In genomic region chr16:80932725-80933124, GRCh38 we compare ENCODE assay signal across 8 cellular contexts.
DNase-seq lines count a peak whose midpoint lies in the region; FAIRE-seq and TF ChIP-seq lines count a peak whose summit lies in the region.

No MANE protein-coding gene starts in this region.

- H3K9me3 ChIP-seq in duodenal mucosa (ENCODE audit: control insufficient read depth in 1 of 2, low read length in 2 of 2) (no peaks in the 10 kb centered on the region), small intestine (ENCODE audit: control insufficient read depth, low read depth) (no peaks in the 10 kb centered on the region)

- 30 to 38% (median 31%) methylated on average over 22 of the region's 22 CpGs for WGBS in small intestine, 3 donors
- no CpG with 5 or more reads among the region's 22 CpGs for WGBS in mesendoderm (ENCODE audit: extremely low coverage, insufficient coverage, low lambda C conversion rate)

- no peak overlapping the region for H2BK15ac ChIP-seq in mesendoderm (replicated peaks; ENCODE audit: low read depth)

- no peak for TF ChIP-seq CTCF in mesothelial cell of epicardium (IDR thresholded peaks at IDR 0.05; ENCODE audit: unreplicated experiment)

- DNase-seq in A172 (ENCODE audit: low spot score) (peak; percentile 81), M059J (ENCODE audit: low read depth) (peak; percentile 59), mesothelial cell of epicardium (ENCODE audit: low spot score in 2 of 2, unreplicated experiment in 2 of 2) (no peak), urothelium cell line (ENCODE audit: low spot score) (peak; percentile 54), small intestine (no peak), NCI-H2107 treated with DMSO at 0.1 percent for 48 hours (lab: John Stamatoyannopoulos, UW; ENCODE audit: unreplicated experiment) (no peak), mesendoderm (no peak)

- no peak overlapping the region for H3K4ac ChIP-seq in mesendoderm (ENCODE audit: low read depth, low read length)

- H3K56ac ChIP-seq in mesendoderm (ENCODE audit: low read length) = no peak overlapping the region

- peak overlapping the region; percentile 72 for H3K4me3 Mint-ChIP-seq in mesothelial cell of epicardium

- H3K27ac ChIP-seq in duodenal mucosa (ENCODE audit: low read depth, low read length) (no peak overlapping the region), small intestine (ENCODE audit: low read depth in 1 of 2, low read length in 1 of 2) (peak overlapping the region in 1 of 2 donors; percentile 60), mesendoderm (ENCODE audit: low read depth, low read length) (no peak overlapping the region)

- H3K36me3 ChIP-seq in duodenal mucosa (ENCODE audit: control insufficient read depth in 1 of 2, insufficient read depth in 2 of 2, low read length in 2 of 2) (no peaks in the 10 kb centered on the region), small intestine (ENCODE audit: control insufficient read depth in 2 of 2, insufficient read depth in 2 of 2, low read length in 2 of 2) (no peaks in the 10 kb centered on the region), mesendoderm (ENCODE audit: control insufficient read depth, insufficient read depth, low read length) (no peaks in the 10 kb centered on the region)

- H3K18ac ChIP-seq in mesendoderm (ENCODE audit: low read length) = no peak overlapping the region

- no peak overlapping the region for H4K8ac ChIP-seq in mesendoderm (ENCODE audit: low read depth, low read length)

- H3K36me3 Mint-ChIP-seq in mesothelial cell of epicardium = no peaks in the 10 kb centered on the region

- H3K4me1 ChIP-seq in duodenal mucosa (ENCODE audit: control insufficient read depth in 1 of 2, insufficient read depth in 2 of 2, low read length in 2 of 2) (peaks cover 5 to 6% of the 10 kb centered on the region in 2 donors), small intestine (ENCODE audit: control insufficient read depth in 2 of 2, insufficient read depth in 1 of 2, low read depth in 1 of 2, low read length in 1 of 2) (no peaks in the 10 kb centered on the region), mesendoderm (ENCODE audit: control insufficient read depth, low read depth, low read length) (no peaks in the 10 kb centered on the region)

- no peak overlapping the region for H3K23ac ChIP-seq in mesendoderm (ENCODE audit: low read length)

- no peaks in the 10 kb centered on the region for H3K79me2 ChIP-seq in mesendoderm (ENCODE audit: control insufficient read depth, insufficient read depth, low read length)

- H2AK5ac ChIP-seq in mesendoderm (ENCODE audit: low read length) = no peak overlapping the region

- no peaks in the 10 kb centered on the region for H3K9me3 Mint-ChIP-seq in mesothelial cell of epicardium

- H3K79me1 ChIP-seq in mesendoderm (ENCODE audit: low read length) = no peaks in the 10 kb centered on the region

- H3K27me3 Mint-ChIP-seq in mesothelial cell of epicardium (ENCODE audit: low read depth) = peaks cover 51% of the 10 kb centered on the region

- H3K4me1 Mint-ChIP-seq in mesothelial cell of epicardium = peaks cover 25% of the 10 kb centered on the region

- no peak overlapping the region for H3K4me2 ChIP-seq in mesendoderm (ENCODE audit: low read length)

- H4K5ac ChIP-seq in mesendoderm (ENCODE audit: low read length) = no peak overlapping the region

- H2BK120ac ChIP-seq in mesendoderm (ENCODE audit: low read depth, low read length) = no peak overlapping the region

- H3K9ac ChIP-seq in duodenal mucosa (ENCODE audit: low read depth in 1 of 2, low read length in 2 of 2) = peak overlapping the region in 1 of 2 donors; percentile 30
- no peak overlapping the region for H3K9ac ChIP-seq in mesendoderm (ENCODE audit: low read length)

- peak overlapping the region; percentile 62 for H3K27ac Mint-ChIP-seq in mesothelial cell of epicardium

- H3K4me3 ChIP-seq in duodenal mucosa (ENCODE audit: low read depth in 1 of 2, low read length in 2 of 2) = peak overlapping the region; percentile 57 to 70
- H3K4me3 ChIP-seq in small intestine (ENCODE audit: low read depth in 1 of 2, low read length in 2 of 2) = peak overlapping the region in 1 of 2 donors; percentile 37
- H3K4me3 ChIP-seq in mesendoderm (ENCODE audit: low read length) = no peak overlapping the region

- FAIRE-seq in urothelium cell line (lab: Jason Lieb, UNC) (no peak), small intestine (lab: Jason Lieb, UNC) (no peak)

- H3K27me3 ChIP-seq in duodenal mucosa (ENCODE audit: control insufficient read depth in 1 of 2, insufficient read depth in 2 of 2, low read length in 2 of 2) (peaks cover 0 to 5% of the 10 kb centered on the region in 2 donors), small intestine (ENCODE audit: control insufficient read depth in 2 of 2, insufficient read depth in 2 of 2, low read length in 2 of 2) (peaks cover 0 to 3% of the 10 kb centered on the region in 2 donors), mesendoderm (ENCODE audit: insufficient read depth, low read length, poor library complexity) (peaks cover 1% of the 10 kb centered on the region)

- H2BK5ac ChIP-seq in mesendoderm (ENCODE audit: low read length) = no peak overlapping the region

Comparison
In these comparisons a context has a peak if more than half of its experiments do, and no peak if none do; other contexts are left out.
1. DNase-seq: peak in A172 (single experiment), M059J (single experiment) and urothelium cell line (single experiment); none in mesothelial cell of epicardium (0 of 2), small intestine (single experiment), NCI-H2107 treated with DMSO at 0.1 percent for 48 hours (single experiment) and mesendoderm (single experiment).